17 cellular contexts compared by ENCODE assay signal in the genomic region with DNA sequence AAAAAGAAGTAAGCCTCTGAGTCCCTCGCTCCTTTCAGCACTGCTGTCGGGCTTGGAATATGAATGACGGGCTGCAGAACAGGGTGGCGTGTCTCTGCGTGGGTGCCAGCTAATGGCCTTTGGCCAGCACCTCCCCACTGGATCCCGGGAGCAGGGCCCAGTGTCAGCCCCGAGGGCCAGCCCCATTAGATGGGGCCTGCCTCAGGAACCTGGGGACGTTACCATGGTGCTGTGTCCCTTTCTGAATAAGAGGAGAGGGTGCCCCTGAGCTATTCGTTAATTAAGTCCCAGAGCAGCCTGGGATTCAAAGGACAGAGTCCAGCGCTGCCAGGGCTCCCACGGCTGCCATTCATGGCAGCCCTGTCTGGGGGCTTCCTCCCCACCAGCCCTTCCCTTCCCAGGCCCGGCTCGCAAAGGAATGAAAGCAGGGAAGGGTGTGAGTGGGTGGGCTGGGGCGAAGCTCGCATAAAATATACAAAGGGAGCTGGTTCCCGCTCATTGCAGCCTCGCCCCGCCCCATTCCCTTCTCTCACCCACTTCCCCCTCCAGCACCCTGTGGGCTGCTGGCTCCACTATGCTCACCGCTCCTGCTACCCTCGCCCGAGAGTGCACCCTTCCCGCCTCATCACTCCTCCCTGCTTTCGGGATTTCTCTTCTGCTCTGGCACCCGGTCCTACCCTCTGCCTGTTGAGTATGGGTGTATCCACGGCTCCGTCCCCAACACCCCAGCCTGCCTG. TPM values are rescaled to one million over a fixed set of nuclear protein-coding genes. Genes with fewer than 3 reads are reported as not detected.
DNase-seq lines count a peak whose midpoint lies in the region.
"Had no signal": no experiment of that assay in that cellular context is flagged by ENCODE, and none has a peak within 500 bp of the region (broad histone marks: within the 10 kb centered on the region; RNA-seq: fewer than 3 reads in every experiment).

No MANE protein-coding gene starts in this region.

- CTCF ChIA-PET in activated CD4-positive, alpha-beta memory T cell treated with anti-CD3 and anti-CD28 coated beads, Interleukin-2, amount 10 ng/mL, durations not matched to agents 7 days and 5 days (lab: Charles Lee): interaction anchor here (0.5 kb wide), 1 partner anchor 176 kb away, joined by 3 read pairs; no protein-coding TSS in a partner anchor

- no peaks in the 10 kb centered on the region for H3K9me3 Mint-ChIP-seq in activated CD4-positive, alpha-beta memory T cell treated with anti-CD3 and anti-CD28 coated beads, Interleukin-2, amount 10 ng/mL, durations not matched to agents 7 days and 5 days
- H3K9me3 Mint-ChIP-seq: activated T-cell treated with anti-CD3 and anti-CD28 coated beads, Interleukin-2, amount 50 U/mL, for 24 hours; CD4-positive, alpha-beta T cell; stimulated activated effector memory CD8-positive, alpha-beta T cell treated with anti-CD3 and anti-CD28 coated beads, Interleukin-12 subunit alpha, Interleukin-12 subunit beta, amount 100 ng/mL, for 72 hours had no signal

- no peaks in the 10 kb centered on the region for H3K4me1 Mint-ChIP-seq in activated CD4-positive, alpha-beta memory T cell treated with anti-CD3 and anti-CD28 coated beads, Interleukin-2, amount 10 ng/mL, durations not matched to agents 7 days and 5 days
- H3K4me1 Mint-ChIP-seq: stimulated activated effector memory CD8-positive, alpha-beta T cell treated with anti-CD3 and anti-CD28 coated beads, Interleukin-12 subunit alpha, Interleukin-12 subunit beta, amount 100 ng/mL, for 72 hours had no signal

- H3K27me3 Mint-ChIP-seq in activated CD4-positive, alpha-beta memory T cell treated with anti-CD3 and anti-CD28 coated beads, Interleukin-2, amount 10 ng/mL, durations not matched to agents 7 days and 5 days: peaks cover 8% of the 10 kb centered on the region
- H3K27me3 Mint-ChIP-seq: activated T-cell treated with anti-CD3 and anti-CD28 coated beads, Interleukin-2, amount 50 U/mL, for 24 hours; CD4-positive, alpha-beta T cell had no signal

- no peak overlapping the region for H3K27ac Mint-ChIP-seq in activated CD4-positive, alpha-beta memory T cell treated with anti-CD3 and anti-CD28 coated beads, Interleukin-2, amount 10 ng/mL, durations not matched to agents 7 days and 5 days
- H3K27ac Mint-ChIP-seq: activated T-cell treated with anti-CD3 and anti-CD28 coated beads, Interleukin-2, amount 50 U/mL, for 24 hours; CD4-positive, alpha-beta T cell; stimulated activated effector memory CD8-positive, alpha-beta T cell treated with anti-CD3 and anti-CD28 coated beads, Interleukin-12 subunit alpha, Interleukin-12 subunit beta, amount 100 ng/mL, for 72 hours had no signal

- no peaks in the 10 kb centered on the region for H3K36me3 Mint-ChIP-seq in activated CD4-positive, alpha-beta memory T cell treated with anti-CD3 and anti-CD28 coated beads, Interleukin-2, amount 10 ng/mL, durations not matched to agents 7 days and 5 days (ENCODE audit: low read depth)
- H3K36me3 Mint-ChIP-seq: stimulated activated effector memory CD8-positive, alpha-beta T cell treated with anti-CD3 and anti-CD28 coated beads, Interleukin-12 subunit alpha, Interleukin-12 subunit beta, amount 100 ng/mL, for 72 hours had no signal

- DNase-seq in NCI-H1092 (lab: John Stamatoyannopoulos, UW) (peak; percentile 74), cerebellum (ENCODE audit: low spot score) (peak; percentile 51), left kidney (ENCODE audit: low read depth, low spot score) (peak; percentile 61), superior temporal gyrus (ENCODE audit: extremely low spot score) (peak; percentile 35), occipital lobe (lab: John Stamatoyannopoulos, UW) (no peak), NCI-H510A (lab: John Stamatoyannopoulos, UW) (no peak)
- DNase-seq in activated CD4-positive, alpha-beta memory T cell treated with anti-CD3 and anti-CD28 coated beads, Interleukin-2, amount 10 ng/mL, durations not matched to agents 7 days and 5 days: no peak
- DNase-seq: activated CD4-positive, alpha-beta T cell treated with anti-CD3 and anti-CD28 coated beads for 48 hours; activated T-cell treated with anti-CD3 and anti-CD28 coated beads, Interleukin-2, amount 50 U/mL, for 24 hours; CD4-positive, alpha-beta T cell; cortex of kidney; KBM-7; NCI-H1930; NCI-H82; stimulated activated CD4-positive, alpha-beta T cell treated with anti-CD3 and anti-CD28 coated beads, Interleukin-4, amount 100 ng/mL, for 4 hours; T-helper 9 cell had no signal

- no peak overlapping the region for H3K4me3 Mint-ChIP-seq in activated CD4-positive, alpha-beta memory T cell treated with anti-CD3 and anti-CD28 coated beads, Interleukin-2, amount 10 ng/mL, durations not matched to agents 7 days and 5 days
- H3K4me3 Mint-ChIP-seq: activated T-cell treated with anti-CD3 and anti-CD28 coated beads, Interleukin-2, amount 50 U/mL, for 24 hours; CD4-positive, alpha-beta T cell; stimulated activated effector memory CD8-positive, alpha-beta T cell treated with anti-CD3 and anti-CD28 coated beads, Interleukin-12 subunit alpha, Interleukin-12 subunit beta, amount 100 ng/mL, for 72 hours had no signal

- POLR2A ChIA-PET in activated CD4-positive, alpha-beta memory T cell treated with anti-CD3 and anti-CD28 coated beads, Interleukin-2, amount 10 ng/mL, durations not matched to agents 7 days and 5 days (lab: Charles Lee): no interaction called here

RNA-seq across cellular contexts. Expression of a gene that starts 14.6 kb away (rescaled TPM):
- total RNA-seq in cerebellum: 60.5 TPM
- 31.5 TPM for total RNA-seq in occipital lobe
- total RNA-seq in activated CD4-positive, alpha-beta memory T cell treated with anti-CD3 and anti-CD28 coated beads, Interleukin-2, amount 10 ng/mL, durations not matched to agents 7 days and 5 days: 10 to 100 TPM in 1 of 2 experiments, 1 to 10 TPM in 1; 9.7 to 10.2 TPM

RNA-seq across cellular contexts. Expression of a gene that starts 58.4 kb away (rescaled TPM):
- total RNA-seq in cerebellum (18.9 TPM), occipital lobe (22.3 TPM)
- total RNA-seq in activated CD4-positive, alpha-beta memory T cell treated with anti-CD3 and anti-CD28 coated beads, Interleukin-2, amount 10 ng/mL, durations not matched to agents 7 days and 5 days: 10 to 100 TPM; 12.7 to 14.0 TPM

Comparison
In these comparisons a context has a peak if more than half of its experiments do, and no peak if none do; other contexts are left out.
1. DNase-seq: peak in NCI-H1092 (single experiment), cerebellum (single experiment), left kidney (single experiment) and superior temporal gyrus (single experiment); none in occipital lobe (single experiment), NCI-H510A (single experiment) and activated CD4-positive, alpha-beta memory T cell treated with anti-CD3 and anti-CD28 coated beads, Interleukin-2, amount 10 ng/mL, durations not matched to agents 7 days and 5 days (single experiment).